8 cellular contexts compared by ENCODE assay signal in the genomic region with DNA sequence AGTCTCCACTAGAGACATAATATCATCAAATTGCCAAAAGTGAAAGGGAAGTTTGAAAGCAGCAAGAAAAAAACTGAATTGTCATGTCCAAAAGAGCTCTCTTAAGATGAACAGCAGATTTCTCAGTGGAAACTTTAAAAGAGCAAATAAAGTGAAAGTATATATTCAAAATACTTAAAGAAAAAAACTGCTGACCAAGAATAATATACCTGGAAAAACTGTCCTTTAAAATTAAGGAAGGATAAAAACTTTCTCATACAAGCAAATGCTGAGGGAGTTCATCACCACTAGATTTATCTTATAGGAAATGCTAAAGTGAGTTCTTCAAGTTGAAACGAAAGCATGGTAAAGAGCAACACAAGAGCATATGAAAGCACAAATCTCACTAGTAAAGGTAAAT.
"Had no signal": no experiment of that assay in that cellular context is flagged by ENCODE, and none has a peak within 500 bp of the region (broad histone marks: within the 10 kb centered on the region; RNA-seq: fewer than 3 reads in every experiment).

No MANE protein-coding gene starts in this region.

- H3K4me2 ChIP-seq: GM23338, KMS-11 had no signal

- ATAC-seq: GM23338, HCT116 had no signal

- FAIRE-seq: H1, HTR-8/SVneo had no signal

- H3K27ac ChIP-seq: KMS-11 had no signal

- DNase-seq: H7, KBM-7 had no signal

- H3K9me3 ChIP-seq: HAP-1 had no signal

- H3K4me1 ChIP-seq: HAP-1 had no signal

- H3K4me3 ChIP-seq: GM23338, HAP-1 had no signal

- H3K4me1 Mint-ChIP-seq: GM23338 had no signal

- H3K4me3 Mint-ChIP-seq: GM23338 had no signal

- H3K27ac Mint-ChIP-seq: GM23338 had no signal

- H3K36me3 ChIP-seq: HAP-1 had no signal
